Comparison of ENCODE assay signal across 26 cellular contexts in the genomic region with DNA sequence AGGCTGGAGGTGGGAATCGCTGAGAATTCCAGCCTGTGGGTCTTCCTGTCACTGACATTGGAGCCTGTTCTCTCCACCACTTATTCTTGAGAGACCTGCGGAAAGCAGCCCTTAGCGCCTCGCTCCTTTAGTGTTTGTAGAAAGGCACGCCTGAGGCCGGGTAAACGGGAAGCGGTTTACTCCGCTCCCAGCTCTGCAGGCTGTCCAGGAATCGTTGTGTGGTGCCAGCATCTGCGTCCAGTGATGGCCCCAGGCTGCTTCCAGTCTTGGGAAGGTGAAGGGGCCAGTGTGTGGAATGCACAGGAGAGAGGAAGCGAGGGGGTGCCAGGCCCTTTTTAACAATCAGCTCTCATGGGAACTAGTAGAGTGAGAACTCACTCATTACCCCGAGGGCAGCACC. TPM values are rescaled to one million over a fixed set of nuclear protein-coding genes. Genes with fewer than 3 reads are reported as not detected.
"Had no signal": no experiment of that assay in that cellular context is flagged by ENCODE, and none has a peak within 500 bp of the region (broad histone marks: within the 10 kb centered on the region; RNA-seq: fewer than 3 reads in every experiment).

No MANE protein-coding gene starts in this region.

- H3K9me3 ChIP-seq: Peyer's patch, SJCRH30 had no signal

- H3K4me1 Mint-ChIP-seq: IgD-negative memory B cell had no signal

- H3K4me2 ChIP-seq: KMS-11, PC-9 had no signal

- H3K27me3 Mint-ChIP-seq: IgD-negative memory B cell had no signal

- H2AFZ ChIP-seq: PC-9 had no signal

- H3K36me3 Mint-ChIP-seq: IgD-negative memory B cell had no signal

- ATAC-seq: K562, SK-N-SH treated with all-trans-retinoic acid at 6 μM for 48 hours had no signal

- H3K4me1 ChIP-seq: Peyer's patch, SJCRH30 had no signal

- H3K36me3 ChIP-seq: SJCRH30 had no signal

- H3K4me3 ChIP-seq: K562, PC-9, Peyer's patch, SJCRH30 had no signal

- H3K4me3 Mint-ChIP-seq: IgD-negative memory B cell had no signal

- H3K27ac ChIP-seq: HL-60, KMS-11, PC-9, Peyer's patch, SJCRH30 had no signal

- H3K27me3 ChIP-seq: Peyer's patch, SJCRH30 had no signal

- H3K9ac ChIP-seq: KMS-11 had no signal

- H3K9me3 Mint-ChIP-seq: IgD-negative memory B cell had no signal

- DNase-seq: Kasumi-1, MM.1S, NCI-H1092 treated with DMSO at 0.1 percent for 48 hours, NCI-H1436, NCI-H187, NCI-H2029, NCI-H2081 treated with DMSO at 0.1 percent for 48 hours, NCI-H2171, NCI-H226, NCI-H446, NCI-H510A, NCI-H524 treated with DMSO at 0.1 percent for 48 hours, NCI-H69, NCI-H774, PC-9, Peyer's patch, SHP77 treated with DMSO at 0.1 percent for 48 hours, SJCRH30 had no signal

- H3K27ac Mint-ChIP-seq: IgD-negative memory B cell had no signal

RNA-seq across cellular contexts. Expression of a gene that starts 44.6 kb away (rescaled TPM):
- total RNA-seq: K562, M059J, OCI-LY7, PC-9, Peyer's patch, RPMI7951, SJCRH30 had no signal
- polyA plus RNA-seq: IgD-negative memory B cell, K562 had no signal
